In genomic region chr4:2855584-2855983, GRCh38 we compare ENCODE assay signal across 19 cellular contexts. TPM values are rescaled to one million over a fixed set of nuclear protein-coding genes. Genes with fewer than 3 reads are reported as not detected.
A peak's percentile ranks its signal among the peaks of the same experiment; 100 is the strongest.
DNase-seq lines count a peak whose midpoint lies in the region; ATAC-seq and TF ChIP-seq lines count a peak whose summit lies in the region.
"Had no signal": no experiment of that assay in that cellular context is flagged by ENCODE, and none has a peak within 500 bp of the region (broad histone marks: within the 10 kb centered on the region; RNA-seq: fewer than 3 reads in every experiment).

No MANE protein-coding gene starts in this region.

- no peak for TF ChIP-seq CTCF in spleen (IDR thresholded peaks at IDR 0.05 in 8 of 11, conservative IDR thresholded peaks at IDR 0.05 in 3 of 11)

- no peak overlapping the region for H3K4me3 Mint-ChIP-seq in activated T-cell treated with anti-CD3 and anti-CD28 coated beads, Interleukin-2, amount 50 U/mL, for 72 hours
- peak overlapping the region; percentile 36 for H3K4me3 Mint-ChIP-seq in T-helper 17 cell
- H3K4me3 Mint-ChIP-seq in naive thymus-derived CD4-positive, alpha-beta T cell = peak overlapping the region in 1 of 10 donors; percentile 7

- no peaks in the 10 kb centered on the region for H3K9me3 Mint-ChIP-seq in activated T-cell treated with anti-CD3 and anti-CD28 coated beads, Interleukin-2, amount 50 U/mL, for 72 hours
- peaks cover 0 to 1% (median 0%) of the 10 kb centered on the region in 11 donors for H3K9me3 Mint-ChIP-seq in naive thymus-derived CD4-positive, alpha-beta T cell

- H3K27ac ChIP-seq in naive thymus-derived CD4-positive, alpha-beta T cell (ENCODE audit: low read depth, low read length) = no peak overlapping the region
- peak overlapping the region in 5 of 8 donors; percentile 35 to 83 (median 73) for H3K27ac ChIP-seq in spleen
- H3K27ac ChIP-seq: 22Rv1; BLaER1 treated with 17β-estradiol and CSF1 and Interleukin-3, amounts not matched to agents 10 nM and 100 nM had no signal

- DNase-seq in activated T-cell treated with anti-CD3 and anti-CD28 coated beads, Interleukin-2, amount 50 U/mL, for 72 hours = no peak
- no peak for DNase-seq in activated T-cell treated with anti-CD3 and anti-CD28 coated beads, Interleukin-2, amount 50 U/mL, for 1 hour
- DNase-seq in T-helper 17 cell (no peak), spleen (no peak), iPS-NIHi11 (ENCODE audit: low spot score) (no peak), T-helper 2 cell (no peak), NCI-H187 (lab: John Stamatoyannopoulos, UW) (no peak)
- no peak for DNase-seq in naive thymus-derived CD4-positive, alpha-beta T cell
- DNase-seq: Caco-2, H7, Karpas-422, MM.1S, NCI-H1105, NCI-H1694 treated with DMSO at 0.1 percent for 48 hours, NCI-H446 treated with DMSO at 0.1 percent for 48 hours, NCI-H748 treated with DMSO at 0.1 percent for 48 hours had no signal

- H3K36me3 ChIP-seq in naive thymus-derived CD4-positive, alpha-beta T cell (ENCODE audit: control insufficient read depth in 2 of 3, insufficient read depth in 3 of 3, low read length in 3 of 3) = peaks cover 0 to 16% (median 6%) of the 10 kb centered on the region in 3 experiments
- H3K36me3 ChIP-seq in spleen = peaks cover 0 to 25% (median 16%) of the 10 kb centered on the region in 6 donors

- no peaks in the 10 kb centered on the region for H3K27me3 Mint-ChIP-seq in activated T-cell treated with anti-CD3 and anti-CD28 coated beads, Interleukin-2, amount 50 U/mL, for 72 hours (ENCODE audit: low read depth)
- no peaks in the 10 kb centered on the region for H3K27me3 Mint-ChIP-seq in T-helper 17 cell
- H3K27me3 Mint-ChIP-seq in naive thymus-derived CD4-positive, alpha-beta T cell = no peaks in the 10 kb centered on the region

- 81 to 90% (median 87%) methylated on average over 5 of the region's 5 CpGs for WGBS in spleen, 5 donors

- H3K27ac Mint-ChIP-seq in activated T-cell treated with anti-CD3 and anti-CD28 coated beads, Interleukin-2, amount 50 U/mL, for 72 hours = peak overlapping the region; percentile 93
- peak overlapping the region; percentile 72 for H3K27ac Mint-ChIP-seq in T-helper 17 cell
- peak overlapping the region in 6 of 9 donors; percentile 10 to 92 (median 76) for H3K27ac Mint-ChIP-seq in naive thymus-derived CD4-positive, alpha-beta T cell

- POLR2A ChIA-PET in naive thymus-derived CD4-positive, alpha-beta T cell (lab: Charles Lee) = interaction anchor here (1.3 kb wide), 1 partner anchor 11 kb away, joined by 5 read pairs; no protein-coding TSS in a partner anchor

- peaks cover 79% of the 10 kb centered on the region for H3K4me1 Mint-ChIP-seq in activated T-cell treated with anti-CD3 and anti-CD28 coated beads, Interleukin-2, amount 50 U/mL, for 72 hours (ENCODE audit: low read depth)
- H3K4me1 Mint-ChIP-seq in T-helper 17 cell = peaks cover 52% of the 10 kb centered on the region
- peaks cover 60 to 89% (median 76%) of the 10 kb centered on the region in 7 donors for H3K4me1 Mint-ChIP-seq in naive thymus-derived CD4-positive, alpha-beta T cell

- no peak overlapping the region for H3K4me3 ChIP-seq in naive thymus-derived CD4-positive, alpha-beta T cell (ENCODE audit: low read length)
- H3K4me3 ChIP-seq in spleen = no peak overlapping the region
- H3K4me3 ChIP-seq: BLaER1 treated with 17β-estradiol and CSF1 and Interleukin-3, amounts not matched to agents 10 nM and 100 nM had no signal

- ATAC-seq in activated T-cell treated with anti-CD3 and anti-CD28 coated beads, Interleukin-2, amount 50 U/mL, for 72 hours (replicated peaks in 1 of 2) = no peak
- no peak for ATAC-seq in T-helper 17 cell
- no peak for ATAC-seq in naive thymus-derived CD4-positive, alpha-beta T cell
- ATAC-seq: Panc1 had no signal

- no peaks in the 10 kb centered on the region for H3K9me3 ChIP-seq in T-helper 17 cell (ENCODE audit: control insufficient read depth, low read length, poor library complexity, severe bottlenecking)
- no peaks in the 10 kb centered on the region for H3K9me3 ChIP-seq in naive thymus-derived CD4-positive, alpha-beta T cell (ENCODE audit: control insufficient read depth in 2 of 3, low read length in 3 of 3)
- H3K9me3 ChIP-seq in spleen = no peaks in the 10 kb centered on the region
- H3K9me3 ChIP-seq: BLaER1 treated with 17β-estradiol and CSF1 and Interleukin-3, amounts not matched to agents 10 nM and 100 nM; Caco-2 had no signal

- CTCF ChIA-PET in naive thymus-derived CD4-positive, alpha-beta T cell (lab: Charles Lee) = no interaction called here

- H3K4me1 ChIP-seq in naive thymus-derived CD4-positive, alpha-beta T cell (ENCODE audit: control insufficient read depth in 2 of 2, insufficient read depth in 2 of 2, low read length in 2 of 2) = peaks cover 34 to 65% of the 10 kb centered on the region in 2 donors
- peaks cover 72 to 100% (median 95%) of the 10 kb centered on the region in 6 donors for H3K4me1 ChIP-seq in spleen

- intact Hi-C loops in naive thymus-derived CD4-positive, alpha-beta T cell (cut with micrococcal nuclease) = no loop called here
- intact Hi-C loops in spleen (cut with DNase I; ENCODE audit: low total_unique reads) = loop anchor here (10.0 kb wide), 2 partner anchors 69 to 91 kb away; no protein-coding TSS in a partner anchor

- no peak for TF ChIP-seq POLR2A in spleen (IDR thresholded peaks at IDR 0.05)

- no peaks in the 10 kb centered on the region for H3K27me3 ChIP-seq in naive thymus-derived CD4-positive, alpha-beta T cell (ENCODE audit: control insufficient read depth in 2 of 2, insufficient read depth in 2 of 2, low read length in 2 of 2)
- H3K27me3 ChIP-seq in spleen (replicated peaks in 1 of 7) = no peaks in the 10 kb centered on the region
- H3K27me3 ChIP-seq: BLaER1 treated with 17β-estradiol and CSF1 and Interleukin-3, amounts not matched to agents 10 nM and 100 nM had no signal

- peaks cover 3 to 12% of the 10 kb centered on the region in 2 donors for H3K36me3 Mint-ChIP-seq in activated T-cell treated with anti-CD3 and anti-CD28 coated beads, Interleukin-2, amount 50 U/mL, for 72 hours (ENCODE audit: insufficient read depth in 2 of 2)
- H3K36me3 Mint-ChIP-seq in T-helper 17 cell (ENCODE audit: low read depth) = no peaks in the 10 kb centered on the region
- H3K36me3 Mint-ChIP-seq in naive thymus-derived CD4-positive, alpha-beta T cell = peaks cover 0 to 21% (median 4%) of the 10 kb centered on the region in 5 donors

RNA-seq across cellular contexts. Expression of gene ADD1, which starts 11.9 kb away (rescaled TPM):
- 100 to 1,000 TPM; 281 to 282 TPM for total RNA-seq in activated T-cell treated with anti-CD3 and anti-CD28 coated beads, Interleukin-2, amount 50 U/mL, for 72 hours
- total RNA-seq in T-helper 17 cell (100 to 1,000 TPM; 211 to 228 TPM), spleen (100 to 1,000 TPM; 260 to 348 (median 295) TPM)
- total RNA-seq in naive thymus-derived CD4-positive, alpha-beta T cell = 100 to 1,000 TPM; 211 to 300 (median 282) TPM
- polyA plus RNA-seq in naive thymus-derived CD4-positive, alpha-beta T cell = 100 to 1,000 TPM; 152 to 164 TPM
- 100 to 1,000 TPM; 175 to 224 (median 194) TPM for polyA plus RNA-seq in spleen
